3 cellular contexts compared by ENCODE assay signal in the genomic region with DNA sequence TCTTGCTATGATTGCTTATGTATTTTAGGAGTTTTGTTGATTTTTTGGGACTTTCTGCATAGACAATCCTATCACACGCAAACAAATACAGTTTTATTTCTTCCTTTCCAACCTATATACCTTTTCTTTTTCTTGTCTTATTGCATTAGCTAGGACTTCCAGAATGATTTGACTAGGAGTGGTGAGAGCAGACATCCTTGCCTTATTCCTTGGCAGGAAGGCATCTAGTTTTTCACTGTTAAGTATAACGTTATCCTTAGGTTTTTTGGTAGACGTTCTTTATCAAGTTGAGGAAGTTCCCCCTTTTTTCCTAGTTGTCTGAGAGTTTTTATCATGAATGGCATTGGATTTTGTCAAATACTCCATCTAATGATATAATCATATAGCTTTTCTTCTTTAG.
TF ChIP-seq lines count a peak whose summit lies in the region.

No MANE protein-coding gene starts in this region.

TF ChIP-seq in A549, 52 proteins besides CTCF, POLR2A, EP300 and RAD21:
- TF ChIP-seq KDM1A (IDR thresholded peaks at IDR 0.05; ENCODE audit: low read depth), result peak; percentile 72; the same call in 1 of the 2 replicates
- no peak for TF ChIP-seq RFX5 (IDR thresholded peaks at IDR 0.05)
TF ChIP-seq in A549: peak in this region for 1.

TF ChIP-seq in HCT116, 20 proteins besides CTCF, POLR2A, EP300 and RAD21 (continued from another document):
- TF ChIP-seq CBX3 (IDR thresholded peaks at IDR 0.05; ENCODE audit: low read depth) (0 out of 2 replicates have a peak, but pooled peaks have one; percentile 21), POLR2AphosphoS5 (IDR thresholded peaks at IDR 0.05; ENCODE audit: low read depth, low read length) (no peak)
TF ChIP-seq in HCT116: peak in this region for 1.

TF ChIP-seq in K562, 482 proteins besides CTCF, POLR2A, EP300 and RAD21 (continued from another document):
- TF ChIP-seq LCOR (CRISPR knock-in tag; IDR thresholded peaks at IDR 0.05), result no peak
